25 cellular contexts compared by ENCODE assay signal in genomic region chr6:105066233-105066632, GRCh38.
"Had no signal": no experiment of that assay in that cellular context is flagged by ENCODE, and none has a peak within 500 bp of the region (broad histone marks: within the 10 kb centered on the region; RNA-seq: fewer than 3 reads in every experiment).

No MANE protein-coding gene starts in this region.

- H3K4me3 Mint-ChIP-seq: naive thymus-derived CD4-positive, alpha-beta T cell had no signal

- H3K27me3 ChIP-seq: gastrocnemius medialis had no signal

- ATAC-seq: esophagus mucosa; gastrocnemius medialis; heart right ventricle; left cardiac atrium; left lung; left ventricle myocardium superior; lower lobe of right lung; naive thymus-derived CD4-positive, alpha-beta T cell had no signal

- H3K36me3 Mint-ChIP-seq: naive thymus-derived CD4-positive, alpha-beta T cell had no signal

- H3K27ac ChIP-seq: coronary artery, dorsolateral prefrontal cortex, esophagus squamous epithelium, gastrocnemius medialis, heart right ventricle, left lung, lower lobe of right lung had no signal

- H3K4me3 ChIP-seq: coronary artery, dorsolateral prefrontal cortex, esophagus squamous epithelium, gastrocnemius medialis, heart right ventricle, left lung, lower lobe of right lung had no signal

- H3K27ac Mint-ChIP-seq: naive thymus-derived CD4-positive, alpha-beta T cell had no signal

- H3K36me3 ChIP-seq: esophagus squamous epithelium, gastrocnemius medialis, heart right ventricle, left lung, lower lobe of right lung had no signal

- DNase-seq: dermis blood vessel endothelial cell; dorsolateral prefrontal cortex; effector CD4-positive, alpha-beta T cell; effector memory CD4-positive, alpha-beta T cell; esophagus squamous epithelium; foreskin fibroblast; foreskin melanocyte; gastrocnemius medialis; glutamatergic neuron; head of caudate nucleus; heart right ventricle; hypothalamus; left cardiac atrium; left lung; left ventricle myocardium superior; lower lobe of right lung; mesenchymal stem cell; midbrain; naive thymus-derived CD4-positive, alpha-beta T cell had no signal

- FAIRE-seq: colon, endothelial cell of umbilical vein, islet of Langerhans, keratinocyte had no signal

- H3K4me1 ChIP-seq: esophagus squamous epithelium, gastrocnemius medialis, heart right ventricle, left lung, lower lobe of right lung had no signal

- H3K4me1 Mint-ChIP-seq: naive thymus-derived CD4-positive, alpha-beta T cell had no signal

- H3K9me3 ChIP-seq: esophagus squamous epithelium, gastrocnemius medialis, heart right ventricle, left lung, lower lobe of right lung had no signal
